ENCODE assay signal across 25 cellular contexts in genomic region chr12:18389820-18390219, GRCh38.
"Had no signal": no experiment of that assay in that cellular context is flagged by ENCODE, and none has a peak within 500 bp of the region (broad histone marks: within the 10 kb centered on the region; RNA-seq: fewer than 3 reads in every experiment).

No MANE protein-coding gene starts in this region.

- H3K27ac ChIP-seq: ascending aorta, breast epithelium, cardiac muscle cell, epithelial cell of prostate, esophagus squamous epithelium, gastroesophageal sphincter had no signal

- FAIRE-seq: endometrium, endothelial cell of umbilical vein had no signal

- H3K36me3 ChIP-seq: ascending aorta, breast epithelium, cardiac muscle cell, esophagus squamous epithelium, gastroesophageal sphincter had no signal

- DNase-seq: activated CD4-positive, alpha-beta memory T cell treated with anti-CD3 and anti-CD28 coated beads, Interleukin-2, amount 10 ng/mL, durations not matched to agents 7 days and 5 days; activated CD4-positive, alpha-beta T cell treated with anti-CD3 and anti-CD28 coated beads for 1 hour; activated CD4-positive, alpha-beta T cell treated with anti-CD3 and anti-CD28 coated beads for 4 hours; activated CD4-positive, alpha-beta T cell treated with anti-CD3 and anti-CD28 coated beads, Interleukin-2, amount 10 ng/mL, durations not matched to agents 7 days and 5 days; activated CD4-positive, alpha-beta T cell treated with anti-CD3 and anti-CD28 coated beads, Interleukin-2, amount 50 U/mL, for 4 hours; activated CD8-positive, alpha-beta memory T cell treated with anti-CD3 and anti-CD28 coated beads, Interleukin-2, amount 50 U/mL, for 48 hours; activated gamma-delta T cell; activated naive CD4-positive, alpha-beta T cell; activated naive CD4-positive, alpha-beta T cell treated with anti-CD3 and anti-CD28 coated beads, Interleukin-2, amount 10 ng/mL, durations not matched to agents 7 days and 5 days; activated naive CD8-positive, alpha-beta T cell treated with anti-CD3 and anti-CD28 coated beads, Interleukin-2, amount 10 ng/mL, durations not matched to agents 7 days and 5 days; activated T-cell treated with anti-CD3 and anti-CD28 coated beads for 4 hours; activated T-cell treated with anti-CD3 and anti-CD28 coated beads, Interleukin-2, amount 50 U/mL, for 24 hours; activated T-cell treated with anti-CD3 and anti-CD28 coated beads, Interleukin-2, amount 50 U/mL, for 72 hours; effector CD8-positive, alpha-beta T cell; esophagus squamous epithelium; foreskin melanocyte; T-helper 2 cell had no signal

- ATAC-seq: activated naive CD4-positive, alpha-beta T cell treated with anti-CD3 and anti-CD28 coated beads, Interleukin-2, amount 50 U/mL, for 72 hours; activated T-cell treated with anti-CD3 and anti-CD28 coated beads, Interleukin-2, amount 50 U/mL, for 72 hours; gastroesophageal sphincter had no signal

- H3K9me3 ChIP-seq: ascending aorta, breast epithelium, esophagus squamous epithelium, gastroesophageal sphincter had no signal

- H3K4me3 ChIP-seq: ascending aorta, breast epithelium, cardiac muscle cell, esophagus squamous epithelium, gastroesophageal sphincter had no signal

- H3K4me1 ChIP-seq: ascending aorta, breast epithelium, esophagus squamous epithelium, gastroesophageal sphincter had no signal

- H3K27me3 ChIP-seq: ascending aorta, breast epithelium, cardiac muscle cell, esophagus squamous epithelium, gastroesophageal sphincter had no signal
